16 cellular contexts compared by ENCODE assay signal in the genomic region with DNA sequence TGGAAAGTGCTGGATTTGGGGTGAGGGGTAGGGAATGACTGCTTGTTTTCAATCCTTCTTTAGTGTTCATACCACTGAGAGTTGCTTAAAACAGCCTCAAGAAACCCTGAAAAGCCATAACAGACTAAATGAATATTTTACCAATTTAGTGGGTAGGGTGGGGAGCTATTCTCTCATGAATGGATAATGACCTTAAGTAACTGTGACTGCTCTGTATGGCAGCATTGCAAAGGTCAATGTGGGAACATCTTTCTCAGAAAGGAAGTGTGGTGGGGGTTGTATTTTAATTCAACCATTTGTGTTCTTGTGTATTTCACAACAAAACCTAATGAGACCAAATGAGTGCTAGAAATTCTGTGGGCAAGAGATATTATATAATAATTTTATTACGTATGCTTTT. TPM values are rescaled to one million over a fixed set of nuclear protein-coding genes. Genes with fewer than 3 reads are reported as not detected.
DNase-seq lines count a peak whose midpoint lies in the region; ATAC-seq and TF ChIP-seq lines count a peak whose summit lies in the region.
"Had no signal": no experiment of that assay in that cellular context is flagged by ENCODE, and none has a peak within 500 bp of the region (broad histone marks: within the 10 kb centered on the region; RNA-seq: fewer than 3 reads in every experiment).

No MANE protein-coding gene starts in this region.

- no peaks in the 10 kb centered on the region for H3K27me3 Mint-ChIP-seq in central memory CD8-positive, alpha-beta T cell
- H3K27me3 Mint-ChIP-seq in stimulated activated memory B cell treated with anti-CD40 and anti-IgM and Interleukin-4, amounts not matched to agents 10 μg/mL and 1 μg/mL and 100 μg/mL, for 72 hours: no peaks in the 10 kb centered on the region
- H3K27me3 Mint-ChIP-seq: IgD-negative memory B cell had no signal

- H3K27me3 ChIP-seq in osteoblast (ENCODE audit: insufficient read depth, low read length): no peaks in the 10 kb centered on the region
- H3K27me3 ChIP-seq: BLaER1 had no signal

- H3K4me3 ChIP-seq in osteoblast (ENCODE audit: insufficient read depth, low read length): no peak overlapping the region
- H3K4me3 ChIP-seq: BLaER1 had no signal

- TF ChIP-seq CTCF in osteoblast (IDR thresholded peaks at IDR 0.05; ENCODE audit: extremely low read depth, low read depth, low read length): no peak

- no peak overlapping the region for H2AFZ ChIP-seq in osteoblast (ENCODE audit: low read length)

- no peak overlapping the region for H3K27ac ChIP-seq in osteoblast (ENCODE audit: low read depth, low read length)
- H3K27ac ChIP-seq: BLaER1 had no signal

- no peak overlapping the region for H3K4me2 ChIP-seq in osteoblast (ENCODE audit: insufficient read depth, low read length)
- H3K4me2 ChIP-seq: BLaER1, SK-N-SH had no signal

- H3K36me3 ChIP-seq in osteoblast (ENCODE audit: insufficient read depth, low read length): no peaks in the 10 kb centered on the region
- H3K36me3 ChIP-seq: BLaER1 had no signal

- peaks cover 2% of the 10 kb centered on the region for H3K4me1 ChIP-seq in osteoblast (ENCODE audit: insufficient read depth, low read length)
- H3K4me1 ChIP-seq: BLaER1 had no signal

- no peak overlapping the region for H3K4me3 Mint-ChIP-seq in central memory CD8-positive, alpha-beta T cell
- H3K4me3 Mint-ChIP-seq in stimulated activated memory B cell treated with anti-CD40 and anti-IgM and Interleukin-4, amounts not matched to agents 10 μg/mL and 1 μg/mL and 100 μg/mL, for 72 hours: no peak overlapping the region
- H3K4me3 Mint-ChIP-seq: H9 had no signal

- no peaks in the 10 kb centered on the region for H3K9me3 Mint-ChIP-seq in central memory CD8-positive, alpha-beta T cell
- H3K9me3 Mint-ChIP-seq in stimulated activated memory B cell treated with anti-CD40 and anti-IgM and Interleukin-4, amounts not matched to agents 10 μg/mL and 1 μg/mL and 100 μg/mL, for 72 hours: peaks cover 2% of the 10 kb centered on the region
- H3K9me3 Mint-ChIP-seq: H9 had no signal

- H3K9me3 ChIP-seq in osteoblast (ENCODE audit: low read depth, low read length): no peaks in the 10 kb centered on the region
- H3K9me3 ChIP-seq: BLaER1, SK-N-SH had no signal

- ATAC-seq in central memory CD8-positive, alpha-beta T cell (replicated peaks; ENCODE audit: extremely low read depth, poor library complexity, severe bottlenecking): no peak
- peak; percentile 31 for ATAC-seq in stimulated activated memory B cell treated with anti-CD40 and anti-IgM and Interleukin-4, amounts not matched to agents 10 μg/mL and 1 μg/mL and 100 μg/mL, for 72 hours
- ATAC-seq in GM21515 (IDR thresholded peaks at IDR 0.05; ENCODE audit: unreplicated experiment): no peak
- ATAC-seq: PC-3 had no signal

- H3K36me3 Mint-ChIP-seq in central memory CD8-positive, alpha-beta T cell (ENCODE audit: insufficient read depth): peaks cover 6% of the 10 kb centered on the region
- H3K36me3 Mint-ChIP-seq in stimulated activated memory B cell treated with anti-CD40 and anti-IgM and Interleukin-4, amounts not matched to agents 10 μg/mL and 1 μg/mL and 100 μg/mL, for 72 hours: peaks cover 6% of the 10 kb centered on the region

- DNase-seq in COLO829 (ENCODE audit: low spot score) (peak; percentile 13), MV-4-11 (lab: John Stamatoyannopoulos, UW) (peak; percentile 69), H4 (ENCODE audit: low spot score) (no peak), osteoblast (ENCODE audit: insufficient read length, low spot score, missing footprints) (no peak)
- DNase-seq in central memory CD8-positive, alpha-beta T cell (ENCODE audit: low spot score in 2 of 2): no peak
- DNase-seq: H9, NCI-H146, NCI-H2081 treated with DMSO at 0.1 percent for 48 hours, NCI-H345, NCI-H69, PC-3, SK-N-SH had no signal

- H3K4me1 Mint-ChIP-seq in central memory CD8-positive, alpha-beta T cell: peaks cover 46% of the 10 kb centered on the region
- H3K4me1 Mint-ChIP-seq in stimulated activated memory B cell treated with anti-CD40 and anti-IgM and Interleukin-4, amounts not matched to agents 10 μg/mL and 1 μg/mL and 100 μg/mL, for 72 hours: peaks cover 21% of the 10 kb centered on the region

- H4K20me1 ChIP-seq in osteoblast (ENCODE audit: insufficient read depth, low read length): no peaks in the 10 kb centered on the region
- H4K20me1 ChIP-seq: BLaER1 had no signal

- H3K27ac Mint-ChIP-seq in central memory CD8-positive, alpha-beta T cell (ENCODE audit: low read depth): peak overlapping the region; percentile 72
- H3K27ac Mint-ChIP-seq in stimulated activated memory B cell treated with anti-CD40 and anti-IgM and Interleukin-4, amounts not matched to agents 10 μg/mL and 1 μg/mL and 100 μg/mL, for 72 hours: no peak overlapping the region
- H3K27ac Mint-ChIP-seq: IgD-negative memory B cell had no signal

- peaks cover 14% of the 10 kb centered on the region for H3K79me2 ChIP-seq in osteoblast (ENCODE audit: insufficient read depth, low read length)

RNA-seq across cellular contexts. Expression of gene PHACTR2, which starts 55.7 kb away (rescaled TPM):
- total RNA-seq in H4 (2014; rRNA removed; shearing (Covaris generic)): 22.4 and 24.4 TPM in 2 replicates
- total RNA-seq in osteoblast: 71.7 and 76.9 TPM in 2 replicates

Comparison
In these comparisons a context has a peak if more than half of its experiments do, and no peak if none do; other contexts are left out.
1. DNase-seq: peak in COLO829 (single experiment) and MV-4-11 (single experiment); none in central memory CD8-positive, alpha-beta T cell (0 of 2), H4 (single experiment) and osteoblast (single experiment).